In genomic region chr20:22333885-22334545, GRCh38 we compare ENCODE assay signal across 8 cellular contexts.
DNase-seq lines count a peak whose midpoint lies in the region; ATAC-seq, FAIRE-seq and TF ChIP-seq lines count a peak whose summit lies in the region.

No MANE protein-coding gene starts in this region.

- CTCF ChIA-PET in activated naive CD4-positive, alpha-beta T cell treated with anti-CD3 and anti-CD28 coated beads, Interleukin-2, amount 10 ng/mL, durations not matched to agents 7 days and 5 days (lab: Charles Lee) = interaction anchor here (0.6 to 2.3 kb wide), 3 partner anchors 350 to 982 kb away, joined by 3 to 7 read pairs (median 6); no protein-coding TSS in a partner anchor

- no peaks in the 10 kb centered on the region for H3K9me3 Mint-ChIP-seq in activated naive CD4-positive, alpha-beta T cell treated with anti-CD3 and anti-CD28 coated beads, Interleukin-2, amount 10 ng/mL, durations not matched to agents 7 days and 5 days

- H3K27me3 ChIP-seq in cardiac muscle cell = peaks cover 71% of the 10 kb centered on the region

- ATAC-seq in GM19395 (IDR thresholded peaks at IDR 0.05; ENCODE audit: unreplicated experiment) (peak; percentile 86), HG03571 (IDR thresholded peaks at IDR 0.05; ENCODE audit: unreplicated experiment) (peak; percentile 72), HG02938 (IDR thresholded peaks at IDR 0.05; ENCODE audit: unreplicated experiment) (no peak)

- H3K4me1 Mint-ChIP-seq in activated naive CD4-positive, alpha-beta T cell treated with anti-CD3 and anti-CD28 coated beads, Interleukin-2, amount 10 ng/mL, durations not matched to agents 7 days and 5 days = no peaks in the 10 kb centered on the region

- no peaks in the 10 kb centered on the region for H3K36me3 Mint-ChIP-seq in activated naive CD4-positive, alpha-beta T cell treated with anti-CD3 and anti-CD28 coated beads, Interleukin-2, amount 10 ng/mL, durations not matched to agents 7 days and 5 days

- no peaks in the 10 kb centered on the region for H3K9me3 ChIP-seq in cardiac muscle cell (ENCODE audit: low read depth)

- TF ChIP-seq CTCF in D721Med (IDR thresholded peaks at IDR 0.05; ENCODE audit: insufficient read depth, missing control alignments) = peak; percentile 54
- TF ChIP-seq CTCF in cardiac muscle cell (IDR thresholded peaks at IDR 0.05; ENCODE audit: low read depth, low read length) = peak; percentile 82

- no peak overlapping the region for H3K27ac Mint-ChIP-seq in activated naive CD4-positive, alpha-beta T cell treated with anti-CD3 and anti-CD28 coated beads, Interleukin-2, amount 10 ng/mL, durations not matched to agents 7 days and 5 days

- H3K27me3 Mint-ChIP-seq in activated naive CD4-positive, alpha-beta T cell treated with anti-CD3 and anti-CD28 coated beads, Interleukin-2, amount 10 ng/mL, durations not matched to agents 7 days and 5 days = peaks cover 7% of the 10 kb centered on the region

- FAIRE-seq in D721Med (lab: Jason Lieb, UNC) = no peak

- H3K4me1 ChIP-seq in cardiac muscle cell (ENCODE audit: low read depth) = no peaks in the 10 kb centered on the region

- DNase-seq in D721Med (ENCODE audit: insufficient read length, low spot score) (no peak), NCI-H82 treated with DMSO at 0.1 percent for 48 hours (lab: John Stamatoyannopoulos, UW; ENCODE audit: unreplicated experiment) (peak; percentile 30), cardiac muscle cell (ENCODE audit: low read depth in 1 of 2, low spot score in 1 of 2) (peak; percentile 70 to 79), putamen (ENCODE audit: low spot score) (peak; percentile 10)
- DNase-seq in activated naive CD4-positive, alpha-beta T cell treated with anti-CD3 and anti-CD28 coated beads, Interleukin-2, amount 10 ng/mL, durations not matched to agents 7 days and 5 days = peak; percentile 63

- H3K27ac ChIP-seq in cardiac muscle cell = no peak overlapping the region

- H3K4me3 ChIP-seq in cardiac muscle cell = no peak overlapping the region

- no peaks in the 10 kb centered on the region for H3K36me3 ChIP-seq in cardiac muscle cell

- no peak overlapping the region for H3K4me3 Mint-ChIP-seq in activated naive CD4-positive, alpha-beta T cell treated with anti-CD3 and anti-CD28 coated beads, Interleukin-2, amount 10 ng/mL, durations not matched to agents 7 days and 5 days
